In the genomic region with DNA sequence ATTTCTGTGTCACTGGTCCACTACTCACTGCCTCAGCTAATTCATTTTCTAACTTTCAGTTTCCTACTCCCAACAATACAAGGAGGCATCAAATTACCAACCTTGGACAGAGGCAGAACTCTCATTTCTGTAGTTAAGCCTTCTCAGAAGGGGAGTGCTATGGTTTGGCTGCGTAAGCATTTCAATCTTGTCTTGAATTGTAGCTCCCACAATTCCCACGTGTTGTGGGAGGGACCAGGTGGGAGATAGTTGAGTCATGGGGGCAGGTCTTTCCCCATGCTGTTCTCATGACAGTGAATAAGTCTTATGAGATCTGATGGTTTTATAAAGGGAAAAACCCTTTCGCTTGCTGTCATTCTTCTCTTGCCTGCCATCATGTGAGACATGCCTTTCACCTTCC, we compare ENCODE assay signal across 13 cellular contexts. TPM values are rescaled to one million over a fixed set of nuclear protein-coding genes. Genes with fewer than 3 reads are reported as not detected.
A peak's percentile ranks its signal among the peaks of the same experiment; 100 is the strongest.
DNase-seq lines count a peak whose midpoint lies in the region; ATAC-seq and TF ChIP-seq lines count a peak whose summit lies in the region.
"Had no signal": no experiment of that assay in that cellular context is flagged by ENCODE, and none has a peak within 500 bp of the region (broad histone marks: within the 10 kb centered on the region; RNA-seq: fewer than 3 reads in every experiment).

No MANE protein-coding gene starts in this region.

- no peak for TF ChIP-seq CTCF in PC-9 (conservative IDR thresholded peaks at IDR 0.05)
- no peak for TF ChIP-seq CTCF in right lobe of liver (IDR thresholded peaks at IDR 0.05)

- peaks cover 20% of the 10 kb centered on the region for H3K27me3 ChIP-seq in PC-9 (ENCODE audit: insufficient read depth, low read depth)
- H3K27me3 ChIP-seq in right lobe of liver, result peaks cover 0 to 8% of the 10 kb centered on the region in 2 donors

- H3K36me3 ChIP-seq in PC-9 (ENCODE audit: low read depth) (no peaks in the 10 kb centered on the region), right lobe of liver (no peaks in the 10 kb centered on the region)
- H3K36me3 ChIP-seq: tibial artery had no signal

- 63% methylated on average over 3 of the region's 3 CpGs for WGBS in right lobe of liver (ENCODE audit: insufficient coverage, low coverage, low lambda C conversion rate, missing lambda C conversion rate)

- in situ Hi-C loops in SK-MEL-5 (cut with HindIII; ENCODE audit: low pct_unique_long_range_greater_than_20kb, low sequenced_read_pairs), result no loop called here

- H2AFZ ChIP-seq in PC-9, result no peak overlapping the region

- no peak for TF ChIP-seq POLR2A in right lobe of liver (IDR thresholded peaks at IDR 0.05)

- H4K20me1 ChIP-seq in PC-9 (ENCODE audit: insufficient read depth), result no peaks in the 10 kb centered on the region

- no peaks in the 10 kb centered on the region for H3K79me2 ChIP-seq in PC-9 (ENCODE audit: low read depth)

- H3K4me1 ChIP-seq in PC-9 (replicated peaks; ENCODE audit: insufficient read depth), result no peaks in the 10 kb centered on the region
- no peaks in the 10 kb centered on the region for H3K4me1 ChIP-seq in right lobe of liver
- H3K4me1 ChIP-seq: tibial artery had no signal

- H3K9me3 ChIP-seq in PC-9 (ENCODE audit: insufficient read depth, low read depth) (no peaks in the 10 kb centered on the region), right lobe of liver (no peaks in the 10 kb centered on the region)
- H3K9me3 ChIP-seq: tibial artery had no signal

- DNase-seq in H4 (ENCODE audit: low spot score) (peak; percentile 39), SK-MEL-5 (ENCODE audit: low read depth, low spot score) (peak; percentile 18), PC-9 (no peak), SK-N-DZ (ENCODE audit: low spot score) (no peak), right lobe of liver (no peak), HPDE6-E6E7 (ENCODE audit: extremely low spot score) (no peak)
- DNase-seq in stimulated activated CD4-positive, alpha-beta T cell treated with anti-CD3 and anti-CD28 coated beads, Interleukin-1b, Interleukin-23, amount 100 ng/mL, for 48 hours, result peak; percentile 86
- DNase-seq: NCI-H345, posterior cingulate gyrus, tibial artery had no signal

- H3K4me3 ChIP-seq in PC-9 (no peak overlapping the region), right lobe of liver (no peak overlapping the region)
- H3K4me3 ChIP-seq: coronary artery, tibial artery had no signal

- no peaks in the 10 kb centered on the region for H3F3A ChIP-seq in PC-9 (ENCODE audit: insufficient read depth, low read depth)

- CTCF ChIA-PET in PC-9 (lab: Charles Lee), result no interaction called here

- no peaks in the 10 kb centered on the region for H3K9me2 ChIP-seq in PC-9 (ENCODE audit: insufficient read depth)

- intact Hi-C loops in PC-9 (cut with micrococcal nuclease; ENCODE audit: unreplicated experiment), result no loop called here
- intact Hi-C loops in right lobe of liver (cut with DNase I), result no loop called here

- ATAC-seq in GM18873 (IDR thresholded peaks at IDR 0.05; ENCODE audit: low FRiP score, unreplicated experiment) (peak; percentile 63), right lobe of liver (no peak)

- no peak overlapping the region for H3K27ac ChIP-seq in PC-9
- no peak overlapping the region for H3K27ac ChIP-seq in right lobe of liver
- H3K27ac ChIP-seq: coronary artery, tibial artery, VCaP had no signal

- H3K4me2 ChIP-seq in PC-9, result no peak overlapping the region

- POLR2A ChIA-PET in PC-9 (lab: Charles Lee; ENCODE audit: unreplicated experiment), result interaction anchor here (0.6 to 0.9 kb wide), 2 partner anchors 58 to 737 kb away, joined by 3 read pairs; no protein-coding TSS in a partner anchor

- no TSS peak for BruUV-seq in PC-9 (replicated peaks; lab: Mats Ljungman, UMichigan)

RNA-seq across cellular contexts. Expression of a gene that starts 22.9 kb away (rescaled TPM):
- 0.53 and 3.3 TPM in 2 replicates for total RNA-seq in H4 (2014; rRNA removed; shearing (Covaris generic))
- total RNA-seq in SK-MEL-5 (2014; rRNA removed; shearing (Covaris generic)), result 5.7 and 10.0 TPM in 2 replicates
- polyA plus RNA-seq in SK-MEL-5 (2015; cell fraction: cytosol; rRNA removed), result 41.8 and 43.2 TPM in 2 replicates
- polyA plus RNA-seq in SK-MEL-5 (2015; cell fraction: nucleus; rRNA removed), result 13.3 and 20.8 TPM in 2 replicates
- total RNA-seq in PC-9 (2021) (not detected in 2 replicates), right lobe of liver (100 to 1,000 TPM in 1 of 6 experiments, 10 to 100 TPM in 5; 21.2 to 235 (median 66.8) TPM)
- polyA plus RNA-seq in SK-N-DZ (2014; cell fraction: cytosol; rRNA removed), result not detected in 2 replicates
- polyA plus RNA-seq in SK-N-DZ (2014; cell fraction: nucleus; rRNA removed), result not detected in 2 replicates

RNA-seq across cellular contexts. Expression of a gene that starts 55.6 kb away (rescaled TPM):
- not detected in 2 replicates for total RNA-seq in H4 (2014; rRNA removed; shearing (Covaris generic))
- total RNA-seq in SK-MEL-5 (2014; rRNA removed; shearing (Covaris generic)), result not detected in 2 replicates
- polyA plus RNA-seq in SK-MEL-5 (2015; cell fraction: cytosol; rRNA removed), result not detected in 2 replicates
- not detected in 2 replicates for polyA plus RNA-seq in SK-MEL-5 (2015; cell fraction: nucleus; rRNA removed)
- total RNA-seq in PC-9 (2021), result not detected in 2 replicates
- not detected in 2 replicates for polyA plus RNA-seq in SK-N-DZ (2014; cell fraction: cytosol; rRNA removed)
- polyA plus RNA-seq in SK-N-DZ (2014; cell fraction: nucleus; rRNA removed), result not detected in 2 replicates
- total RNA-seq in right lobe of liver, result not detected

Comparison
In these comparisons a context has a peak if more than half of its experiments do, and no peak if none do; other contexts are left out.
1. DNase-seq: peak in H4 (single experiment), SK-MEL-5 (single experiment) and stimulated activated CD4-positive, alpha-beta T cell treated with anti-CD3 and anti-CD28 coated beads, Interleukin-1b, Interleukin-23, amount 100 ng/mL, for 48 hours (single experiment); none in PC-9 (0 of 2), SK-N-DZ (single experiment), right lobe of liver (0 of 3) and HPDE6-E6E7 (single experiment).